ENCODE assay signal across 2 cellular contexts in the genomic region with DNA sequence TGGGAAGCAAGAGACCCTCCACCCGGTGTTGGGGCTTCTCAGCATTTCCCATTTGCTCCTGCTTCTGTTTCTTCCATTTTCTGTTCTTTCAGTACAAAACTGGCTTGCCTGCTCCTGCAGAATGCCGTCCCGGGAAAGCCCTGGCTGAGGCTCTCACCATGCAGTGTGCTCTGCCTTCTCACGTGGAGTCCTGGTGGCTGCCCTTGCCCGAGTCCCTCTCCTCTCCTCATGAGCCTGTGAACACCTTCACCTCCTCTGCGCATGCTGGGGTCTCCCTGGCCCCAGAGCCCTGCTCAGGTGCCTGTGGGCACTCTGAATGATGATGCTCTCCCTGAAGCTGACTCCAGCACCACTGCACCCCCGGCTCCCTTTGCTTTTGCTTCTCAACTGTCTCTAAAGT.
TF ChIP-seq lines count a peak whose summit lies in the region.

No MANE protein-coding gene starts in this region.

TF ChIP-seq in GM23338, 12 proteins besides CTCF, POLR2A, EP300 and RAD21 (continued from another document):
- TF ChIP-seq, protein P1, sequence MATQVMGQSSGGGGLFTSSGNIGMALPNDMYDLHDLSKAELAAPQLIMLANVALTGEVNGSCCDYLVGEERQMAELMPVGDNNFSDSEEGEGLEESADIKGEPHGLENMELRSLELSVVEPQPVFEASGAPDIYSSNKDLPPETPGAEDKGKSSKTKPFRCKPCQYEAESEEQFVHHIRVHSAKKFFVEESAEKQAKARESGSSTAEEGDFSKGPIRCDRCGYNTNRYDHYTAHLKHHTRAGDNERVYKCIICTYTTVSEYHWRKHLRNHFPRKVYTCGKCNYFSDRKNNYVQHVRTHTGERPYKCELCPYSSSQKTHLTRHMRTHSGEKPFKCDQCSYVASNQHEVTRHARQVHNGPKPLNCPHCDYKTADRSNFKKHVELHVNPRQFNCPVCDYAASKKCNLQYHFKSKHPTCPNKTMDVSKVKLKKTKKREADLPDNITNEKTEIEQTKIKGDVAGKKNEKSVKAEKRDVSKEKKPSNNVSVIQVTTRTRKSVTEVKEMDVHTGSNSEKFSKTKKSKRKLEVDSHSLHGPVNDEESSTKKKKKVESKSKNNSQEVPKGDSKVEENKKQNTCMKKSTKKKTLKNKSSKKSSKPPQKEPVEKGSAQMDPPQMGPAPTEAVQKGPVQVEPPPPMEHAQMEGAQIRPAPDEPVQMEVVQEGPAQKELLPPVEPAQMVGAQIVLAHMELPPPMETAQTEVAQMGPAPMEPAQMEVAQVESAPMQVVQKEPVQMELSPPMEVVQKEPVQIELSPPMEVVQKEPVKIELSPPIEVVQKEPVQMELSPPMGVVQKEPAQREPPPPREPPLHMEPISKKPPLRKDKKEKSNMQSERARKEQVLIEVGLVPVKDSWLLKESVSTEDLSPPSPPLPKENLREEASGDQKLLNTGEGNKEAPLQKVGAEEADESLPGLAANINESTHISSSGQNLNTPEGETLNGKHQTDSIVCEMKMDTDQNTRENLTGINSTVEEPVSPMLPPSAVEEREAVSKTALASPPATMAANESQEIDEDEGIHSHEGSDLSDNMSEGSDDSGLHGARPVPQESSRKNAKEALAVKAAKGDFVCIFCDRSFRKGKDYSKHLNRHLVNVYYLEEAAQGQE (IDR thresholded peaks at IDR 0.05; ENCODE audit: unreplicated experiment), result no peak

TF ChIP-seq in H1, 55 proteins besides CTCF, POLR2A, EP300 and RAD21 (continued from another document):
- TF ChIP-seq, protein P2, sequence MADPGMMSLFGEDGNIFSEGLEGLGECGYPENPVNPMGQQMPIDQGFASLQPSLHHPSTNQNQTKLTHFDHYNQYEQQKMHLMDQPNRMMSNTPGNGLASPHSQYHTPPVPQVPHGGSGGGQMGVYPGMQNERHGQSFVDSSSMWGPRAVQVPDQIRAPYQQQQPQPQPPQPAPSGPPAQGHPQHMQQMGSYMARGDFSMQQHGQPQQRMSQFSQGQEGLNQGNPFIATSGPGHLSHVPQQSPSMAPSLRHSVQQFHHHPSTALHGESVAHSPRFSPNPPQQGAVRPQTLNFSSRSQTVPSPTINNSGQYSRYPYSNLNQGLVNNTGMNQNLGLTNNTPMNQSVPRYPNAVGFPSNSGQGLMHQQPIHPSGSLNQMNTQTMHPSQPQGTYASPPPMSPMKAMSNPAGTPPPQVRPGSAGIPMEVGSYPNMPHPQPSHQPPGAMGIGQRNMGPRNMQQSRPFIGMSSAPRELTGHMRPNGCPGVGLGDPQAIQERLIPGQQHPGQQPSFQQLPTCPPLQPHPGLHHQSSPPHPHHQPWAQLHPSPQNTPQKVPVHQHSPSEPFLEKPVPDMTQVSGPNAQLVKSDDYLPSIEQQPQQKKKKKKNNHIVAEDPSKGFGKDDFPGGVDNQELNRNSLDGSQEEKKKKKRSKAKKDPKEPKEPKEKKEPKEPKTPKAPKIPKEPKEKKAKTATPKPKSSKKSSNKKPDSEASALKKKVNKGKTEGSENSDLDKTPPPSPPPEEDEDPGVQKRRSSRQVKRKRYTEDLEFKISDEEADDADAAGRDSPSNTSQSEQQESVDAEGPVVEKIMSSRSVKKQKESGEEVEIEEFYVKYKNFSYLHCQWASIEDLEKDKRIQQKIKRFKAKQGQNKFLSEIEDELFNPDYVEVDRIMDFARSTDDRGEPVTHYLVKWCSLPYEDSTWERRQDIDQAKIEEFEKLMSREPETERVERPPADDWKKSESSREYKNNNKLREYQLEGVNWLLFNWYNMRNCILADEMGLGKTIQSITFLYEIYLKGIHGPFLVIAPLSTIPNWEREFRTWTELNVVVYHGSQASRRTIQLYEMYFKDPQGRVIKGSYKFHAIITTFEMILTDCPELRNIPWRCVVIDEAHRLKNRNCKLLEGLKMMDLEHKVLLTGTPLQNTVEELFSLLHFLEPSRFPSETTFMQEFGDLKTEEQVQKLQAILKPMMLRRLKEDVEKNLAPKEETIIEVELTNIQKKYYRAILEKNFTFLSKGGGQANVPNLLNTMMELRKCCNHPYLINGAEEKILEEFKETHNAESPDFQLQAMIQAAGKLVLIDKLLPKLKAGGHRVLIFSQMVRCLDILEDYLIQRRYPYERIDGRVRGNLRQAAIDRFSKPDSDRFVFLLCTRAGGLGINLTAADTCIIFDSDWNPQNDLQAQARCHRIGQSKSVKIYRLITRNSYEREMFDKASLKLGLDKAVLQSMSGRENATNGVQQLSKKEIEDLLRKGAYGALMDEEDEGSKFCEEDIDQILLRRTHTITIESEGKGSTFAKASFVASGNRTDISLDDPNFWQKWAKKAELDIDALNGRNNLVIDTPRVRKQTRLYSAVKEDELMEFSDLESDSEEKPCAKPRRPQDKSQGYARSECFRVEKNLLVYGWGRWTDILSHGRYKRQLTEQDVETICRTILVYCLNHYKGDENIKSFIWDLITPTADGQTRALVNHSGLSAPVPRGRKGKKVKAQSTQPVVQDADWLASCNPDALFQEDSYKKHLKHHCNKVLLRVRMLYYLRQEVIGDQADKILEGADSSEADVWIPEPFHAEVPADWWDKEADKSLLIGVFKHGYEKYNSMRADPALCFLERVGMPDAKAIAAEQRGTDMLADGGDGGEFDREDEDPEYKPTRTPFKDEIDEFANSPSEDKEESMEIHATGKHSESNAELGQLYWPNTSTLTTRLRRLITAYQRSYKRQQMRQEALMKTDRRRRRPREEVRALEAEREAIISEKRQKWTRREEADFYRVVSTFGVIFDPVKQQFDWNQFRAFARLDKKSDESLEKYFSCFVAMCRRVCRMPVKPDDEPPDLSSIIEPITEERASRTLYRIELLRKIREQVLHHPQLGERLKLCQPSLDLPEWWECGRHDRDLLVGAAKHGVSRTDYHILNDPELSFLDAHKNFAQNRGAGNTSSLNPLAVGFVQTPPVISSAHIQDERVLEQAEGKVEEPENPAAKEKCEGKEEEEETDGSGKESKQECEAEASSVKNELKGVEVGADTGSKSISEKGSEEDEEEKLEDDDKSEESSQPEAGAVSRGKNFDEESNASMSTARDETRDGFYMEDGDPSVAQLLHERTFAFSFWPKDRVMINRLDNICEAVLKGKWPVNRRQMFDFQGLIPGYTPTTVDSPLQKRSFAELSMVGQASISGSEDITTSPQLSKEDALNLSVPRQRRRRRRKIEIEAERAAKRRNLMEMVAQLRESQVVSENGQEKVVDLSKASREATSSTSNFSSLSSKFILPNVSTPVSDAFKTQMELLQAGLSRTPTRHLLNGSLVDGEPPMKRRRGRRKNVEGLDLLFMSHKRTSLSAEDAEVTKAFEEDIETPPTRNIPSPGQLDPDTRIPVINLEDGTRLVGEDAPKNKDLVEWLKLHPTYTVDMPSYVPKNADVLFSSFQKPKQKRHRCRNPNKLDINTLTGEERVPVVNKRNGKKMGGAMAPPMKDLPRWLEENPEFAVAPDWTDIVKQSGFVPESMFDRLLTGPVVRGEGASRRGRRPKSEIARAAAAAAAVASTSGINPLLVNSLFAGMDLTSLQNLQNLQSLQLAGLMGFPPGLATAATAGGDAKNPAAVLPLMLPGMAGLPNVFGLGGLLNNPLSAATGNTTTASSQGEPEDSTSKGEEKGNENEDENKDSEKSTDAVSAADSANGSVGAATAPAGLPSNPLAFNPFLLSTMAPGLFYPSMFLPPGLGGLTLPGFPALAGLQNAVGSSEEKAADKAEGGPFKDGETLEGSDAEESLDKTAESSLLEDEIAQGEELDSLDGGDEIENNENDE (IDR thresholded peaks at IDR 0.05; ENCODE audit: insufficient replicate concordance, low read length), result no peak
- TF ChIP-seq ATF3 (IDR thresholded peaks at IDR 0.05; ENCODE audit: insufficient read depth, low read depth, low read length) (no peak), RFX5 (IDR thresholded peaks at IDR 0.05; ENCODE audit: borderline replicate concordance, low read depth, low read length) (no peak), RBBP5 (IDR thresholded peaks at IDR 0.05; ENCODE audit: borderline replicate concordance, low read depth, low read length) (no peak), EZH2 (IDR thresholded peaks at IDR 0.05; ENCODE audit: low read depth, low read length, severe bottlenecking) (no peak), HDAC2 (IDR thresholded peaks at IDR 0.05; ENCODE audit: borderline replicate concordance in 1 of 2, low read depth in 2 of 2, low read length in 2 of 2) (no peak), KDM1A (IDR thresholded peaks at IDR 0.05; ENCODE audit: borderline replicate concordance, low read length) (no peak), CBX8 (IDR thresholded peaks at IDR 0.05; ENCODE audit: borderline replicate concordance, low read depth, low read length) (no peak)
